8 cellular contexts compared by ENCODE assay signal in the genomic region with DNA sequence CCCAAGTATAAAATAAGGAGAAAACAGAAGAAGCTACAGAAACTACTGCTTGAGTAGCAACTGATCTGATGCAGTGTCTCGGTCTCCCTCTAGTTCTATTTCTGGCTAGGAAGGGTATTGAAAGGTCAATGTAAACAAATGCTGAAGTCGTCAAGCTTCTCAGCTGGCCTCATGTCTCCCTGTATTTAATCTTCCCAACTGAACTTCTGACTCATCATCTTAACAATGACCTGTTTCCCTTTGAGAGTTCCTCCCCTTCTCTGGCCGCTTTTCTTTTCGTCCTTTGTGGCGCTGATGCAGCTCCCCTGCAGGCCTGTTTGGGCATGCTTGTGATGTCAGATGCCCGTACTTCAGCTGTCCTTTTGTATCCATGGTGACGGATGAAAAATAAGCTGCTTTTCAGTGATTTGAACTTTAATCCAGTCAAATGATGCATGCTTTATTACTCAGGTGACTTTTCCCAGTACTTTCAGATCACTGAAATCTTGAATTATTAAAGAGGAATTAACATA. TPM values are rescaled to one million over a fixed set of nuclear protein-coding genes. Genes with fewer than 3 reads are reported as not detected.
DNase-seq lines count a peak whose midpoint lies in the region; ATAC-seq, FAIRE-seq and TF ChIP-seq lines count a peak whose summit lies in the region.

No MANE protein-coding gene starts in this region.

- H3K79me2 ChIP-seq in K562 (ENCODE audit: control insufficient read depth, insufficient read depth, low read length) (peaks cover 11% of the 10 kb centered on the region; the same call in 1 of the 3 replicates), hepatocyte (no peaks in the 10 kb centered on the region)

- peak; percentile 85 for ATAC-seq in GM19463 (IDR thresholded peaks at IDR 0.05; ENCODE audit: unreplicated experiment)
- ATAC-seq in HG03457 (IDR thresholded peaks at IDR 0.05; ENCODE audit: unreplicated experiment), result peak; percentile 76
- peak; percentile 95 for ATAC-seq in K562

- H3K9me2 ChIP-seq in hepatocyte (replicated peaks; ENCODE audit: insufficient read depth), result no peaks in the 10 kb centered on the region

- H3K27ac ChIP-seq in K562 (ENCODE audit: extremely low read depth, low read depth, low read length), result peak overlapping the region; percentile 91
- H3K27ac ChIP-seq in hepatocyte, result peak overlapping the region; percentile 76

- no TSS peak for BruUV-seq in K562 (replicated peaks; lab: Mats Ljungman, UMichigan)

- H3K4me1 ChIP-seq in K562 (replicated peaks in 1 of 2; ENCODE audit: control insufficient read depth in 2 of 2, insufficient read depth in 2 of 2, low read length in 2 of 2), result peaks cover 0 to 40% of the 10 kb centered on the region in 2 experiments; a peak in 3 of 5 replicates
- H3K4me1 ChIP-seq in hepatocyte (ENCODE audit: insufficient read depth), result peaks cover 8% of the 10 kb centered on the region

- peak; percentile 62 to 66 for TF ChIP-seq RAD21 in K562 (CRISPR knock-in tag; conservative IDR thresholded peaks at IDR 0.05 in 1 of 2, IDR thresholded peaks at IDR 0.05 in 1 of 2)

- CTCF ChIA-PET in K562 (lab: Yijun Ruan, JAX; ENCODE audit: low intra/inter-chr PET ratio), result no interaction called here

- TF ChIP-seq CTCF in K562 (IDR thresholded peaks at IDR 0.05 in 2 of 3, conservative IDR thresholded peaks at IDR 0.05 in 1 of 3; ENCODE audit: insufficient read depth in 2 of 3, low read depth in 1 of 3, low read length in 3 of 3) (peak; percentile 71 to 85 (median 74)), hepatocyte (IDR thresholded peaks at IDR 0.05; ENCODE audit: poor library complexity) (peak; percentile 52), retinal pigment epithelial cell (conservative IDR thresholded peaks at IDR 0.05; ENCODE audit: low read depth, low read length) (peak; percentile 63)

- H3K4me3 ChIP-seq in K562, result no peak overlapping the region
- H3K4me3 ChIP-seq in hepatocyte, result no peak overlapping the region
- no peak overlapping the region for H3K4me3 ChIP-seq in retinal pigment epithelial cell (ENCODE audit: low read length)

- H3K9me3 ChIP-seq in K562 (replicated peaks; ENCODE audit: control insufficient read depth, insufficient read depth, low read depth, low read length), result no peaks in the 10 kb centered on the region
- no peaks in the 10 kb centered on the region for H3K9me3 ChIP-seq in hepatocyte (ENCODE audit: low read depth)

- H3K9me1 ChIP-seq in K562 (ENCODE audit: control insufficient read depth, insufficient read depth, low read length), result no peaks in the 10 kb centered on the region

- H3K4me2 ChIP-seq in K562 (ENCODE audit: insufficient read depth, low read length) (peak overlapping the region; percentile 65; the same call in 1 of the 2 replicates), hepatocyte (peak overlapping the region; percentile 47)

- in situ Hi-C loops in K562 (cut with MboI), result no loop called here

- POLR2A ChIA-PET in K562 (lab: Yijun Ruan, JAX), result interaction anchor here (0.7 to 1.4 kb wide), 9 partner anchors 9 to 915 kb away, joined by 3 to 4 read pairs (median 4); no protein-coding TSS in a partner anchor

- H3K36me3 ChIP-seq in K562 (ENCODE audit: control insufficient read depth, insufficient read depth, low read length), result peaks cover 10% of the 10 kb centered on the region; the same call in 2 of the 3 replicates
- H3K36me3 ChIP-seq in hepatocyte (replicated peaks; ENCODE audit: insufficient read depth, low read depth), result no peaks in the 10 kb centered on the region

- H4K20me1 ChIP-seq in K562 (replicated peaks; ENCODE audit: control insufficient read depth, insufficient read depth, low read length) (no peaks in the 10 kb centered on the region), hepatocyte (ENCODE audit: insufficient read depth, poor library complexity, severe bottlenecking) (no peaks in the 10 kb centered on the region)

- TF ChIP-seq POLR2A in K562 (conservative IDR thresholded peaks at IDR 0.05), result no peak

- DNase-seq in DMS 273 (lab: John Stamatoyannopoulos, UW; ENCODE audit: unreplicated experiment), result peak; percentile 88
- peak; percentile 92 for DNase-seq in NCI-H524 treated with DMSO at 0.1 percent for 48 hours (lab: John Stamatoyannopoulos, UW)
- DNase-seq in K562 (ENCODE audit: extremely low read depth in 1 of 4, low spot score in 3 of 4), result peak; percentile 82 to 96 (median 86)
- DNase-seq in hepatocyte (ENCODE audit: low spot score), result peak; percentile 90
- peak; percentile 100 for DNase-seq in retinal pigment epithelial cell (ENCODE audit: low read depth)
- DNase-seq in activated T-cell treated with anti-CD3 and anti-CD28 coated beads, Interleukin-2, amount 50 U/mL, for 1 hour, result no peak

- peak; percentile 98 for FAIRE-seq in K562 (lab: Jason Lieb, UNC)

- intact Hi-C loops in K562 (cut with micrococcal nuclease), result loop anchor here (1.0 to 2.0 kb wide), 3 partner anchors 8 to 78 kb away; partner anchors contain the start of gene LCA5

- H2AFZ ChIP-seq in K562 (ENCODE audit: low read depth, low read length) (peak overlapping the region; percentile 21; the same call in 1 of the 2 replicates), hepatocyte (no peak overlapping the region)

- peak; percentile 94 for TF ChIP-seq EP300 in K562 (IDR thresholded peaks at IDR 0.05; ENCODE audit: low read length)

- no peaks in the 10 kb centered on the region for H3K27me3 ChIP-seq in K562 (ENCODE audit: control insufficient read depth in 2 of 2, insufficient read depth in 2 of 2, low read length in 2 of 2)
- H3K27me3 ChIP-seq in hepatocyte, result no peaks in the 10 kb centered on the region

- 2% methylated on average over 7 of the region's 7 CpGs for WGBS in K562 (ENCODE audit: insufficient coverage, low coverage, missing lambda C conversion rate)
- 9% methylated on average over 7 of the region's 7 CpGs for WGBS in hepatocyte (ENCODE audit: low lambda C conversion rate, missing lambda C conversion rate)

- peak overlapping the region in 1 of 2 experiments; percentile 64; a peak in 1 of 4 replicates for H3K9ac ChIP-seq in K562 (ENCODE audit: insufficient read depth in 1 of 2, low read depth in 2 of 2, low read length in 2 of 2)

TF ChIP-seq in K562, 482 proteins besides CTCF, POLR2A, EP300 and RAD21 (continues in another document):
- TF ChIP-seq DDX20 (tag; IDR thresholded peaks at IDR 0.05; ENCODE audit: low read depth), result no peak
- TF ChIP-seq ZFP1 (CRISPR knock-in tag; IDR thresholded peaks at IDR 0.05), result no peak
- peak; percentile 95 for TF ChIP-seq CTBP1 (IDR thresholded peaks at IDR 0.05; ENCODE audit: borderline replicate concordance)
- peak; percentile 55 for TF ChIP-seq DEAF1 (CRISPR knock-in tag; IDR thresholded peaks at IDR 0.05)
- TF ChIP-seq HNRNPH1 (optimal IDR thresholded peaks at IDR 0.05; ENCODE audit: low read depth, low read length), result no peak
- TF ChIP-seq PKNOX1 (IDR thresholded peaks at IDR 0.05), result peak; percentile 82
- TF ChIP-seq MTA1 (IDR thresholded peaks at IDR 0.05; ENCODE audit: borderline replicate concordance), result peak; percentile 75
- no peak for TF ChIP-seq SIX5 (IDR thresholded peaks at IDR 0.05; ENCODE audit: borderline replicate concordance in 1 of 2, insufficient read depth in 1 of 2, low read depth in 1 of 2, low read length in 2 of 2)
- TF ChIP-seq TARDBP (IDR thresholded peaks at IDR 0.05), result no peak
- no peak for TF ChIP-seq GTF2A2 (tag; IDR thresholded peaks at IDR 0.05)
- no peak for TF ChIP-seq MYBL2 (IDR thresholded peaks at IDR 0.05; ENCODE audit: low read depth)
- TF ChIP-seq MYBL2 (CRISPR knock-in tag; IDR thresholded peaks at IDR 0.05; ENCODE audit: borderline replicate concordance), result no peak
- no peak for TF ChIP-seq SLC30A9 (CRISPR knock-in tag; IDR thresholded peaks at IDR 0.05)

RNA-seq across cellular contexts. Expression of gene LCA5, which starts 7.8 kb away (rescaled TPM):
- 1.7 and 6.8 TPM in 2 replicates for total RNA-seq in K562 (2011; cell fraction: chromatin; rRNA removed; ENCODE audit: low replicate concordance)
- 0.67 and 0.79 TPM in 2 replicates for total RNA-seq in K562 (2011; cell fraction: nucleolus; rRNA removed)
- 1.8 and 3.5 TPM in 2 replicates for total RNA-seq in K562 (2011; cell fraction: nucleoplasm; rRNA removed)
- 1.4 TPM in 2 replicates for total RNA-seq in K562 (2014; rRNA removed)
- 3.4 and 4.6 TPM in 2 replicates for total RNA-seq in K562 (2014; rRNA removed; fragmentation: Illumina TruSeq; extraction: Trizol)
- 3.0 and 3.2 TPM in 2 replicates for total RNA-seq in K562 (2015; rRNA removed; fragmentation: Illumina TruSeq; extraction: Trizol)
- total RNA-seq in K562 (2021), result 2.2 TPM in 2 replicates
- polyA plus RNA-seq in K562 (2011; rRNA removed), result 1.3 and 1.8 TPM in 2 replicates
- polyA plus RNA-seq in K562 (2011; cell fraction: cytosol; rRNA removed), result 0.12 and 0.55 TPM in 2 replicates
- 0.88 and 1.3 TPM in 2 replicates for polyA plus RNA-seq in K562 (2011; cell fraction: nucleus; rRNA removed)
- polyA plus RNA-seq in K562 (2012), result 1.3 and 1.9 TPM in 2 replicates
- 2.4 and 2.5 TPM in 2 replicates for polyA plus RNA-seq in K562 (2014; fragmentation: Illumina TruSeq; extraction: Trizol)
- 1 to 10 TPM; 1.0 to 1.3 TPM for polyA plus RNA-seq in K562 (2014; fragmentation: Nextera tagmentation; extraction: Ambion mirVana)
- polyA plus RNA-seq in K562 (2014; rRNA removed), result 1.2 and 1.7 TPM in 2 replicates
- polyA minus RNA-seq in K562 (2011; rRNA and poly(A)+ RNA removed), result 2.7 and 4.0 TPM in 2 replicates
- polyA minus RNA-seq in K562 (2011; cell fraction: cytosol; rRNA and poly(A)+ RNA removed), result 1.8 TPM in 2 replicates
- 2.0 and 3.8 TPM in 2 replicates for polyA minus RNA-seq in K562 (2011; cell fraction: nucleus; rRNA and poly(A)+ RNA removed)
- 4.5 and 5.6 TPM in 2 replicates for total RNA-seq in hepatocyte
- 2.4 and 3.6 TPM in 2 replicates for polyA plus RNA-seq in hepatocyte
